ENCODE assay signal across 14 cellular contexts in the genomic region with DNA sequence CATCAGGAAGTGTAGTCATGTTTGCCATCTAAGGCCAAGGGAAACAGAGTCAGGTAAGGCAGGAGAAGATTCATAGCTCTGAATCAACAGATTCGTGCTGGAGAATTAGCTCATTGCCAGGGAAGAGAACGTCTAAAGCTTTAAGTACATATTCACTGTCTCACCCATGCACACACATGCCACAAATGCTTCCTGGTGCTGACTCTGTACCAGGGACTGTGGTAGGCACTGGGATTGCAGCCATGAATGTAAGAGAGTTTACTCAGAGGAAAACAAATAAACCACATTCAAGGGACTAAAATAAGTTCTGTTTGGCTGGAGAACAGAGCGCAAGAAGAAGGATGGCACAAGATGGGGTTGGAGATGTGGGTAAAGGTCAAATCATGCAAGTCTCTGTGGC.
DNase-seq lines count a peak whose midpoint lies in the region; ATAC-seq, FAIRE-seq and TF ChIP-seq lines count a peak whose summit lies in the region.
"Had no signal": no experiment of that assay in that cellular context is flagged by ENCODE, and none has a peak within 500 bp of the region (broad histone marks: within the 10 kb centered on the region; RNA-seq: fewer than 3 reads in every experiment).

No MANE protein-coding gene starts in this region.

- H3K27me3 ChIP-seq in IMR-90 (ENCODE audit: control insufficient read depth, insufficient read depth, low read length) (no peaks in the 10 kb centered on the region), bronchial epithelial cell (ENCODE audit: control insufficient read depth, insufficient read depth, low read length) (no peaks in the 10 kb centered on the region), suprapubic skin (no peaks in the 10 kb centered on the region)
- H3K27me3 ChIP-seq: body of pancreas, gastrocnemius medialis had no signal

- dilution Hi-C loops in IMR-90 (cut with HindIII; ENCODE audit: low sequenced_read_pairs, unreplicated experiment) = no loop called here

- H4K5ac ChIP-seq in IMR-90 (ENCODE audit: low read depth, low read length) = no peak overlapping the region

- POLR2A ChIA-PET in IMR-90 (lab: Charles Lee; ENCODE audit: unreplicated experiment) = no interaction called here

- no peak overlapping the region for H3K4me2 ChIP-seq in IMR-90 (ENCODE audit: low read depth, low read length)

- no peaks in the 10 kb centered on the region for H3K79me1 ChIP-seq in IMR-90 (ENCODE audit: low read depth in 1 of 2, low read length in 2 of 2)

- no peaks in the 10 kb centered on the region for H4K20me1 ChIP-seq in IMR-90 (ENCODE audit: insufficient read depth, low read length)

- no peak for TF ChIP-seq POLR2A in IMR-90 (IDR thresholded peaks at IDR 0.05; ENCODE audit: low read depth, low read length)
- no peak for TF ChIP-seq POLR2A in suprapubic skin (IDR thresholded peaks at IDR 0.05)

- H2BK20ac ChIP-seq in IMR-90 (ENCODE audit: low read depth, low read length) = no peak overlapping the region

- H3K36me3 ChIP-seq in IMR-90 (ENCODE audit: control insufficient read depth, insufficient read depth, low read length) (no peaks in the 10 kb centered on the region), bronchial epithelial cell (ENCODE audit: control insufficient read depth, insufficient read depth, low read length) (no peaks in the 10 kb centered on the region), mucosa of descending colon (ENCODE audit: low read depth) (no peaks in the 10 kb centered on the region), suprapubic skin (no peaks in the 10 kb centered on the region)
- H3K36me3 ChIP-seq: gastrocnemius medialis had no signal

- no peaks in the 10 kb centered on the region for H3K4me1 ChIP-seq in IMR-90 (ENCODE audit: control insufficient read depth, insufficient read depth, low read length)
- H3K4me1 ChIP-seq in mucosa of descending colon (ENCODE audit: low read depth) = no peaks in the 10 kb centered on the region
- no peaks in the 10 kb centered on the region for H3K4me1 ChIP-seq in suprapubic skin
- H3K4me1 ChIP-seq: body of pancreas, gastrocnemius medialis had no signal

- no TSS peak for BruUV-seq in IMR-90 (replicated peaks; lab: Mats Ljungman, UMichigan)

- H2BK120ac ChIP-seq in IMR-90 (ENCODE audit: low read depth, low read length) = no peak overlapping the region

- no peaks in the 10 kb centered on the region for H3K9me3 ChIP-seq in IMR-90 (ENCODE audit: control insufficient read depth, insufficient read depth, low read length)
- no peaks in the 10 kb centered on the region for H3K9me3 ChIP-seq in mucosa of descending colon
- no peaks in the 10 kb centered on the region for H3K9me3 ChIP-seq in suprapubic skin
- H3K9me3 ChIP-seq: body of pancreas, gastrocnemius medialis had no signal

- no peak overlapping the region for H3K23ac ChIP-seq in IMR-90 (ENCODE audit: low read depth, low read length)

- DNase-seq in COLO668 (lab: John Stamatoyannopoulos, UW; ENCODE audit: unreplicated experiment) (peak; percentile 1), IMR-90 (peak; percentile 3), bronchial epithelial cell (ENCODE audit: low read depth) (peak; percentile 76), mucosa of descending colon (peak in 1 of 3 donors; percentile 21), omental fat pad (ENCODE audit: low spot score) (no peak), suprapubic skin (ENCODE audit: low spot score in 2 of 2) (no peak)
- no peak for DNase-seq in activated effector memory CD4-positive, alpha-beta T cell treated with anti-CD3 and anti-CD28 coated beads, Interleukin-2, amount 50 U/mL, for 16 hours
- DNase-seq: body of pancreas; DMS79; gastrocnemius medialis; NCI-H2171 treated with DMSO at 0.1 percent for 48 hours; occipital lobe; stimulated activated naive CD8-positive, alpha-beta T cell treated with anti-CD3 and anti-CD28 coated beads, Interleukin-15, amount 100 ng/mL, for 72 hours had no signal

- in situ Hi-C loops in IMR-90 (cut with MboI; ENCODE audit: low sequenced_read_pairs) = no loop called here

- no peak overlapping the region for H4K91ac ChIP-seq in IMR-90 (ENCODE audit: insufficient read depth, low read depth, low read length)

- H2BK15ac ChIP-seq in IMR-90 (ENCODE audit: low read depth, low read length) = no peak overlapping the region

- no peak overlapping the region for H3K4me3 ChIP-seq in IMR-90 (ENCODE audit: insufficient read depth, low read depth, low read length)
- H3K4me3 ChIP-seq in bronchial epithelial cell (ENCODE audit: low read depth, low read length) = no peak overlapping the region
- no peak overlapping the region for H3K4me3 ChIP-seq in mucosa of descending colon
- H3K4me3 ChIP-seq in suprapubic skin = no peak overlapping the region
- H3K4me3 ChIP-seq: body of pancreas, gastrocnemius medialis had no signal

- no peak overlapping the region for H2BK5ac ChIP-seq in IMR-90 (ENCODE audit: low read depth, low read length, poor library complexity, severe bottlenecking)

- H2AK5ac ChIP-seq in IMR-90 (ENCODE audit: low read depth, low read length) = no peak overlapping the region

- CTCF ChIA-PET in IMR-90 (lab: Yijun Ruan, JAX) = no interaction called here

- no peak for TF ChIP-seq RAD21 in IMR-90 (IDR thresholded peaks at IDR 0.05; ENCODE audit: low read length)

- no CpG with 5 or more reads among the region's 3 CpGs for WGBS in IMR-90 (ENCODE audit: extremely low coverage in 2 of 2, insufficient read length in 1 of 2), 2 experiments
- whole genome bisulfite sequencing in suprapubic skin = 63% methylated on average over 3 of the region's 3 CpGs

- no peak overlapping the region for H4K8ac ChIP-seq in IMR-90 (ENCODE audit: low read depth in 2 of 2, low read length in 2 of 2)

- no peaks in the 10 kb centered on the region for H3K9me1 ChIP-seq in IMR-90 (ENCODE audit: insufficient read depth, low read length)

- H3K27ac ChIP-seq in IMR-90 (ENCODE audit: insufficient read depth, low read length) = no peak overlapping the region
- no peak overlapping the region for H3K27ac ChIP-seq in suprapubic skin
- H3K27ac ChIP-seq: body of pancreas, gastrocnemius medialis had no signal

- TF ChIP-seq CTCF in IMR-90 (conservative IDR thresholded peaks at IDR 0.05; ENCODE audit: low read depth, low read length) (no peak), bronchial epithelial cell (IDR thresholded peaks at IDR 0.05; ENCODE audit: insufficient read depth, low read length, severe bottlenecking) (peak; percentile 17), mucosa of descending colon (IDR thresholded peaks at IDR 0.05) (no peak), omental fat pad (IDR thresholded peaks at IDR 0.05) (no peak), suprapubic skin (IDR thresholded peaks at IDR 0.05) (no peak)

- ATAC-seq in IMR-90 (ENCODE audit: low read depth) = no peak; the same call in 1 of the 2 replicates
- ATAC-seq in mucosa of descending colon = peak; percentile 91
- no peak for ATAC-seq in omental fat pad (ENCODE audit: low FRiP score)
- ATAC-seq in GM19023 (IDR thresholded peaks at IDR 0.05; ENCODE audit: unreplicated experiment) = no peak
- ATAC-seq: body of pancreas; gastrocnemius medialis; stimulated activated naive CD8-positive, alpha-beta T cell treated with anti-CD3 and anti-CD28 coated beads, Interleukin-15, amount 100 ng/mL, for 72 hours had no signal

- no peak overlapping the region for H3K14ac ChIP-seq in IMR-90 (replicated peaks; ENCODE audit: low read depth, low read length)

- H3K18ac ChIP-seq in IMR-90 (ENCODE audit: low read depth, low read length) = no peak overlapping the region

- TF ChIP-seq EP300 in suprapubic skin (IDR thresholded peaks at IDR 0.05) = no peak

- no peak overlapping the region for H2AFZ ChIP-seq in IMR-90 (replicated peaks; ENCODE audit: low read length, poor library complexity)

- H3K9ac ChIP-seq in IMR-90 (ENCODE audit: low read depth, low read length) = no peak overlapping the region

- FAIRE-seq in bronchial epithelial cell (lab: Jason Lieb, UNC) = peak; percentile 23

- no peak overlapping the region for H3K4ac ChIP-seq in IMR-90 (ENCODE audit: low read depth, low read length)

- H3K56ac ChIP-seq in IMR-90 (ENCODE audit: extremely low read depth, insufficient read depth, low read length) = no peak overlapping the region

- no peak overlapping the region for H2AK9ac ChIP-seq in IMR-90 (replicated peaks; ENCODE audit: low read depth, low read length, poor library complexity)

- intact Hi-C loops in IMR-90 (cut with micrococcal nuclease) (no loop called here), mucosa of descending colon (cut with DNase I, micrococcal nuclease) (no loop called here)

TF ChIP-seq in IMR-90, 13 proteins besides CTCF, POLR2A, EP300 and RAD21 (continues in another document):
- TF ChIP-seq CHD1 (IDR thresholded peaks at IDR 0.05; ENCODE audit: low read depth, low read length) (no peak), CEBPB (IDR thresholded peaks at IDR 0.05; ENCODE audit: low read depth, low read length) (no peak), MAFK (IDR thresholded peaks at IDR 0.05; ENCODE audit: low read depth, low read length) (no peak), MXI1 (IDR thresholded peaks at IDR 0.05; ENCODE audit: borderline replicate concordance, low read depth, low read length) (no peak), FOS (IDR thresholded peaks at IDR 0.05; ENCODE audit: low read depth, low read length) (no peak), RFX5 (IDR thresholded peaks at IDR 0.05; ENCODE audit: low read depth, low read length) (no peak), SMC3 (IDR thresholded peaks at IDR 0.05; ENCODE audit: low read depth, low read length) (no peak), NFE2L2 (IDR thresholded peaks at IDR 0.05; ENCODE audit: low read depth, low read length) (no peak), RCOR1 (IDR thresholded peaks at IDR 0.05; ENCODE audit: insufficient replicate concordance, low read length) (no peak), MAZ (IDR thresholded peaks at IDR 0.05; ENCODE audit: borderline replicate concordance, low read depth, low read length) (no peak)
- TF ChIP-seq, protein P1, sequence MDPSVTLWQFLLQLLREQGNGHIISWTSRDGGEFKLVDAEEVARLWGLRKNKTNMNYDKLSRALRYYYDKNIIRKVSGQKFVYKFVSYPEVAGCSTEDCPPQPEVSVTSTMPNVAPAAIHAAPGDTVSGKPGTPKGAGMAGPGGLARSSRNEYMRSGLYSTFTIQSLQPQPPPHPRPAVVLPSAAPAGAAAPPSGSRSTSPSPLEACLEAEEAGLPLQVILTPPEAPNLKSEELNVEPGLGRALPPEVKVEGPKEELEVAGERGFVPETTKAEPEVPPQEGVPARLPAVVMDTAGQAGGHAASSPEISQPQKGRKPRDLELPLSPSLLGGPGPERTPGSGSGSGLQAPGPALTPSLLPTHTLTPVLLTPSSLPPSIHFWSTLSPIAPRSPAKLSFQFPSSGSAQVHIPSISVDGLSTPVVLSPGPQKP (IDR thresholded peaks at IDR 0.05; ENCODE audit: borderline replicate concordance, low read depth, low read length) = no peak
- TF ChIP-seq, protein P2, sequence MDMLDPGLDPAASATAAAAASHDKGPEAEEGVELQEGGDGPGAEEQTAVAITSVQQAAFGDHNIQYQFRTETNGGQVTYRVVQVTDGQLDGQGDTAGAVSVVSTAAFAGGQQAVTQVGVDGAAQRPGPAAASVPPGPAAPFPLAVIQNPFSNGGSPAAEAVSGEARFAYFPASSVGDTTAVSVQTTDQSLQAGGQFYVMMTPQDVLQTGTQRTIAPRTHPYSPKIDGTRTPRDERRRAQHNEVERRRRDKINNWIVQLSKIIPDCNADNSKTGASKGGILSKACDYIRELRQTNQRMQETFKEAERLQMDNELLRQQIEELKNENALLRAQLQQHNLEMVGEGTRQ (IDR thresholded peaks at IDR 0.05; ENCODE audit: low read depth, low read length) = no peak

Comparison
In these comparisons a context has a peak if more than half of its experiments do, and no peak if none do; other contexts are left out.
1. DNase-seq: peak in COLO668 (single experiment), IMR-90 (single experiment) and bronchial epithelial cell (single experiment); none in omental fat pad (single experiment), activated effector memory CD4-positive, alpha-beta T cell treated with anti-CD3 and anti-CD28 coated beads, Interleukin-2, amount 50 U/mL, for 16 hours (single experiment) and suprapubic skin (0 of 2).